1 cellular context compared by ENCODE assay signal in the genomic region with DNA sequence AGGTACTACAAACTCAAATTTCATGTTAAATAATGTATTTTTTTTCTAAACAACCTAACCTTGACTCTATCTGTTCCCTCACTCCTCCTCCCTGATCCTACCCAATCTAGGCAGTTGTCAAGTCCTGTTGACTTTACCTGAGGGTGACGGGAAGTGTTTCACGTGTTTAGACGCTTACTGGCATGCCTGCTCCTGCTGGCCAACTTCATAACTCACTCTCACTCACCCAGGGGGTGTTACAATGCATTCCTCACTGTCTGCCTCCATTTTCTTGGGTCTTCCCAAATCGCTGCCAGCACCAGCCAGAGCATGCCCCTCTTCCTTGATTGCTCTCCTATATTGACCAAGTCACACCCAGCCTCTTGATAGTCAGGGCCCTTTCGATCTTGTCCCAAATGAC.
A peak's percentile ranks its signal among the peaks of the same experiment; 100 is the strongest.
TF ChIP-seq lines count a peak whose summit lies in the region.

No MANE protein-coding gene starts in this region.

TF ChIP-seq in HepG2, 621 proteins besides CTCF, POLR2A, EP300 and RAD21 (continued from another document and continues in another):
- TF ChIP-seq, protein P1, sequence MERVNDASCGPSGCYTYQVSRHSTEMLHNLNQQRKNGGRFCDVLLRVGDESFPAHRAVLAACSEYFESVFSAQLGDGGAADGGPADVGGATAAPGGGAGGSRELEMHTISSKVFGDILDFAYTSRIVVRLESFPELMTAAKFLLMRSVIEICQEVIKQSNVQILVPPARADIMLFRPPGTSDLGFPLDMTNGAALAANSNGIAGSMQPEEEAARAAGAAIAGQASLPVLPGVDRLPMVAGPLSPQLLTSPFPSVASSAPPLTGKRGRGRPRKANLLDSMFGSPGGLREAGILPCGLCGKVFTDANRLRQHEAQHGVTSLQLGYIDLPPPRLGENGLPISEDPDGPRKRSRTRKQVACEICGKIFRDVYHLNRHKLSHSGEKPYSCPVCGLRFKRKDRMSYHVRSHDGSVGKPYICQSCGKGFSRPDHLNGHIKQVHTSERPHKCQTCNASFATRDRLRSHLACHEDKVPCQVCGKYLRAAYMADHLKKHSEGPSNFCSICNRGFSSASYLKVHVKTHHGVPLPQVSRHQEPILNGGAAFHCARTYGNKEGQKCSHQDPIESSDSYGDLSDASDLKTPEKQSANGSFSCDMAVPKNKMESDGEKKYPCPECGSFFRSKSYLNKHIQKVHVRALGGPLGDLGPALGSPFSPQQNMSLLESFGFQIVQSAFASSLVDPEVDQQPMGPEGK (CRISPR knock-in tag; IDR thresholded peaks at IDR 0.05) = peak; percentile 45; the same call in 1 of the 2 replicates
- TF ChIP-seq, protein P2, sequence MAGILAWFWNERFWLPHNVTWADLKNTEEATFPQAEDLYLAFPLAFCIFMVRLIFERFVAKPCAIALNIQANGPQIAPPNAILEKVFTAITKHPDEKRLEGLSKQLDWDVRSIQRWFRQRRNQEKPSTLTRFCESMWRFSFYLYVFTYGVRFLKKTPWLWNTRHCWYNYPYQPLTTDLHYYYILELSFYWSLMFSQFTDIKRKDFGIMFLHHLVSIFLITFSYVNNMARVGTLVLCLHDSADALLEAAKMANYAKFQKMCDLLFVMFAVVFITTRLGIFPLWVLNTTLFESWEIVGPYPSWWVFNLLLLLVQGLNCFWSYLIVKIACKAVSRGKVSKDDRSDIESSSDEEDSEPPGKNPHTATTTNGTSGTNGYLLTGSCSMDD (CRISPR knock-in tag; IDR thresholded peaks at IDR 0.05) = no peak; the same call in 1 of the 2 replicates
- TF ChIP-seq MIXL1 (CRISPR knock-in tag; IDR thresholded peaks at IDR 0.05) (peak; percentile 67; the same call in 1 of the 2 replicates), ZBTB21 (CRISPR knock-in tag; IDR thresholded peaks at IDR 0.05) (peak; percentile 31; the same call in 1 of the 2 replicates), ZNF792 (CRISPR knock-in tag; IDR thresholded peaks at IDR 0.05) (peak; percentile 89), ZNF747 (CRISPR knock-in tag; IDR thresholded peaks at IDR 0.05; ENCODE audit: borderline replicate concordance) (peak; percentile 38; the same call in 1 of the 2 replicates), MAF1 (CRISPR knock-in tag; IDR thresholded peaks at IDR 0.05; ENCODE audit: borderline replicate concordance) (no peak), TEAD2 (CRISPR knock-in tag; IDR thresholded peaks at IDR 0.05) (no peak), RARG (CRISPR knock-in tag; IDR thresholded peaks at IDR 0.05; ENCODE audit: low read depth) (no peak), ZBTB7A (CRISPR knock-in tag; IDR thresholded peaks at IDR 0.05) (peak; percentile 48; the same call in 1 of the 2 replicates), DR1 (CRISPR knock-in tag; IDR thresholded peaks at IDR 0.05) (no peak), SNAI1 (CRISPR knock-in tag; IDR thresholded peaks at IDR 0.05; ENCODE audit: borderline replicate concordance) (no peak), NAIF1 (CRISPR knock-in tag; IDR thresholded peaks at IDR 0.05; ENCODE audit: borderline replicate concordance) (0 out of 2 replicates have a peak, but pooled peaks have one; percentile 18), HOXD1 (CRISPR knock-in tag; IDR thresholded peaks at IDR 0.05) (no peak), ZNF879 (CRISPR knock-in tag; IDR thresholded peaks at IDR 0.05) (no peak), TBL1XR1 (IDR thresholded peaks at IDR 0.05; ENCODE audit: borderline replicate concordance, low read length, partially characterized antibody) (no peak), ZNF766 (CRISPR knock-in tag; IDR thresholded peaks at IDR 0.05; ENCODE audit: borderline replicate concordance) (no peak), ZNF232 (CRISPR knock-in tag; IDR thresholded peaks at IDR 0.05; ENCODE audit: borderline replicate concordance) (0 out of 2 replicates have a peak, but pooled peaks have one; percentile 48), GATAD1 (CRISPR knock-in tag; IDR thresholded peaks at IDR 0.05) (0 out of 2 replicates have a peak, but pooled peaks have one; percentile 63), ZNF17 (CRISPR knock-in tag; IDR thresholded peaks at IDR 0.05) (no peak), ZNF839 (CRISPR knock-in tag; IDR thresholded peaks at IDR 0.05; ENCODE audit: borderline replicate concordance) (no peak), KDM6A (CRISPR knock-in tag; IDR thresholded peaks at IDR 0.05; ENCODE audit: low read depth) (no peak; the same call in 1 of the 2 replicates)
- TF ChIP-seq, protein P3, sequence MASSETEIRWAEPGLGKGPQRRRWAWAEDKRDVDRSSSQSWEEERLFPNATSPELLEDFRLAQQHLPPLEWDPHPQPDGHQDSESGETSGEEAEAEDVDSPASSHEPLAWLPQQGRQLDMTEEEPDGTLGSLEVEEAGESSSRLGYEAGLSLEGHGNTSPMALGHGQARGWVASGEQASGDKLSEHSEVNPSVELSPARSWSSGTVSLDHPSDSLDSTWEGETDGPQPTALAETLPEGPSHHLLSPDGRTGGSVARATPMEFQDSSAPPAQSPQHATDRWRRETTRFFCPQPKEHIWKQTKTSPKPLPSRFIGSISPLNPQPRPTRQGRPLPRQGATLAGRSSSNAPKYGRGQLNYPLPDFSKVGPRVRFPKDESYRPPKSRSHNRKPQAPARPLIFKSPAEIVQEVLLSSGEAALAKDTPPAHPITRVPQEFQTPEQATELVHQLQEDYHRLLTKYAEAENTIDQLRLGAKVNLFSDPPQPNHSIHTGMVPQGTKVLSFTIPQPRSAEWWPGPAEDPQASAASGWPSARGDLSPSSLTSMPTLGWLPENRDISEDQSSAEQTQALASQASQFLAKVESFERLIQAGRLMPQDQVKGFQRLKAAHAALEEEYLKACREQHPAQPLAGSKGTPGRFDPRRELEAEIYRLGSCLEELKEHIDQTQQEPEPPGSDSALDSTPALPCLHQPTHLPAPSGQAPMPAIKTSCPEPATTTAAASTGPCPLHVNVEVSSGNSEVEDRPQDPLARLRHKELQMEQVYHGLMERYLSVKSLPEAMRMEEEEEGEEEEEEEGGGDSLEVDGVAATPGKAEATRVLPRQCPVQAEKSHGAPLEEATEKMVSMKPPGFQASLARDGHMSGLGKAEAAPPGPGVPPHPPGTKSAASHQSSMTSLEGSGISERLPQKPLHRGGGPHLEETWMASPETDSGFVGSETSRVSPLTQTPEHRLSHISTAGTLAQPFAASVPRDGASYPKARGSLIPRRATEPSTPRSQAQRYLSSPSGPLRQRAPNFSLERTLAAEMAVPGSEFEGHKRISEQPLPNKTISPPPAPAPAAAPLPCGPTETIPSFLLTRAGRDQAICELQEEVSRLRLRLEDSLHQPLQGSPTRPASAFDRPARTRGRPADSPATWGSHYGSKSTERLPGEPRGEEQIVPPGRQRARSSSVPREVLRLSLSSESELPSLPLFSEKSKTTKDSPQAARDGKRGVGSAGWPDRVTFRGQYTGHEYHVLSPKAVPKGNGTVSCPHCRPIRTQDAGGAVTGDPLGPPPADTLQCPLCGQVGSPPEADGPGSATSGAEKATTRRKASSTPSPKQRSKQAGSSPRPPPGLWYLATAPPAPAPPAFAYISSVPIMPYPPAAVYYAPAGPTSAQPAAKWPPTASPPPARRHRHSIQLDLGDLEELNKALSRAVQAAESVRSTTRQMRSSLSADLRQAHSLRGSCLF (CRISPR knock-in tag; IDR thresholded peaks at IDR 0.05; ENCODE audit: borderline replicate concordance) = no peak
- TF ChIP-seq, protein P4, sequence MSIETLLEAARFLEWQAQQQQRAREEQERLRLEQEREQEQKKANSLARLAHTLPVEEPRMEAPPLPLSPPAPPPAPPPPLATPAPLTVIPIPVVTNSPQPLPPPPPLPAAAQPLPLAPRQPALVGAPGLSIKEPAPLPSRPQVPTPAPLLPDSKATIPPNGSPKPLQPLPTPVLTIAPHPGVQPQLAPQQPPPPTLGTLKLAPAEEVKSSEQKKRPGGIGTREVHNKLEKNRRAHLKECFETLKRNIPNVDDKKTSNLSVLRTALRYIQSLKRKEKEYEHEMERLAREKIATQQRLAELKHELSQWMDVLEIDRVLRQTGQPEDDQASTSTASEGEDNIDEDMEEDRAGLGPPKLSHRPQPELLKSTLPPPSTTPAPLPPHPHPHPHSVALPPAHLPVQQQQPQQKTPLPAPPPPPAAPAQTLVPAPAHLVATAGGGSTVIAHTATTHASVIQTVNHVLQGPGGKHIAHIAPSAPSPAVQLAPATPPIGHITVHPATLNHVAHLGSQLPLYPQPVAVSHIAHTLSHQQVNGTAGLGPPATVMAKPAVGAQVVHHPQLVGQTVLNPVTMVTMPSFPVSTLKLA (IDR thresholded peaks at IDR 0.05) = 0 out of 2 replicates have a peak, but pooled peaks have one; percentile 14
- TF ChIP-seq, protein P5, sequence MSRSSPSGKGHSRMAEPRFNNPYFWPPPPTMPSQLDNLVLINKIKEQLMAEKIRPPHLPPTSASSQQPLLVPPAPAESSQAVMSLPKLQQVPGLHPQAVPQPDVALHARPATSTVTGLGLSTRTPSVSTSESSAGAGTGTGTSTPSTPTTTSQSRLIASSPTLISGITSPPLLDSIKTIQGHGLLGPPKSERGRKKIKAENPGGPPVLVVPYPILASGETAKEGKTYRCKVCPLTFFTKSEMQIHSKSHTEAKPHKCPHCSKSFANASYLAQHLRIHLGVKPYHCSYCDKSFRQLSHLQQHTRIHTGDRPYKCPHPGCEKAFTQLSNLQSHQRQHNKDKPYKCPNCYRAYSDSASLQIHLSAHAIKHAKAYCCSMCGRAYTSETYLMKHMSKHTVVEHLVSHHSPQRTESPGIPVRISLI (CRISPR knock-in tag; IDR thresholded peaks at IDR 0.05; ENCODE audit: borderline replicate concordance) = 0 out of 2 replicates have a peak, but pooled peaks have one; percentile 13
- TF ChIP-seq, protein P6, sequence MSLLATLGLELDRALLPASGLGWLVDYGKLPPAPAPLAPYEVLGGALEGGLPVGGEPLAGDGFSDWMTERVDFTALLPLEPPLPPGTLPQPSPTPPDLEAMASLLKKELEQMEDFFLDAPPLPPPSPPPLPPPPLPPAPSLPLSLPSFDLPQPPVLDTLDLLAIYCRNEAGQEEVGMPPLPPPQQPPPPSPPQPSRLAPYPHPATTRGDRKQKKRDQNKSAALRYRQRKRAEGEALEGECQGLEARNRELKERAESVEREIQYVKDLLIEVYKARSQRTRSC (CRISPR knock-in tag; IDR thresholded peaks at IDR 0.05; ENCODE audit: low read depth) = no peak
- TF ChIP-seq, protein P7, sequence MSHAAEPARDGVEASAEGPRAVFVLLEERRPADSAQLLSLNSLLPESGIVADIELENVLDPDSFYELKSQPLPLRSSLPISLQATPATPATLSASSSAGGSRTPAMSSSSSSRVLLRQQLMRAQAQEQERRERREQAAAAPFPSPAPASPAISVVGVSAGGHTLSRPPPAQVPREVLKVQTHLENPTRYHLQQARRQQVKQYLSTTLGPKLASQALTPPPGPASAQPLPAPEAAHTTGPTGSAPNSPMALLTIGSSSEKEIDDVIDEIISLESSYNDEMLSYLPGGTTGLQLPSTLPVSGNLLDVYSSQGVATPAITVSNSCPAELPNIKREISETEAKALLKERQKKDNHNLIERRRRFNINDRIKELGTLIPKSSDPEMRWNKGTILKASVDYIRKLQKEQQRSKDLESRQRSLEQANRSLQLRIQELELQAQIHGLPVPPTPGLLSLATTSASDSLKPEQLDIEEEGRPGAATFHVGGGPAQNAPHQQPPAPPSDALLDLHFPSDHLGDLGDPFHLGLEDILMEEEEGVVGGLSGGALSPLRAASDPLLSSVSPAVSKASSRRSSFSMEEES (CRISPR knock-in tag; IDR thresholded peaks at IDR 0.05) = peak; percentile 95
- TF ChIP-seq, protein P8, sequence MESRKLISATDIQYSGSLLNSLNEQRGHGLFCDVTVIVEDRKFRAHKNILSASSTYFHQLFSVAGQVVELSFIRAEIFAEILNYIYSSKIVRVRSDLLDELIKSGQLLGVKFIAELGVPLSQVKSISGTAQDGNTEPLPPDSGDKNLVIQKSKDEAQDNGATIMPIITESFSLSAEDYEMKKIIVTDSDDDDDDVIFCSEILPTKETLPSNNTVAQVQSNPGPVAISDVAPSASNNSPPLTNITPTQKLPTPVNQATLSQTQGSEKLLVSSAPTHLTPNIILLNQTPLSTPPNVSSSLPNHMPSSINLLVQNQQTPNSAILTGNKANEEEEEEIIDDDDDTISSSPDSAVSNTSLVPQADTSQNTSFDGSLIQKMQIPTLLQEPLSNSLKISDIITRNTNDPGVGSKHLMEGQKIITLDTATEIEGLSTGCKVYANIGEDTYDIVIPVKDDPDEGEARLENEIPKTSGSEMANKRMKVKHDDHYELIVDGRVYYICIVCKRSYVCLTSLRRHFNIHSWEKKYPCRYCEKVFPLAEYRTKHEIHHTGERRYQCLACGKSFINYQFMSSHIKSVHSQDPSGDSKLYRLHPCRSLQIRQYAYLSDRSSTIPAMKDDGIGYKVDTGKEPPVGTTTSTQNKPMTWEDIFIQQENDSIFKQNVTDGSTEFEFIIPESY (CRISPR knock-in tag; IDR thresholded peaks at IDR 0.05) = no peak; the same call in 1 of the 2 replicates
- TF ChIP-seq, protein P9, sequence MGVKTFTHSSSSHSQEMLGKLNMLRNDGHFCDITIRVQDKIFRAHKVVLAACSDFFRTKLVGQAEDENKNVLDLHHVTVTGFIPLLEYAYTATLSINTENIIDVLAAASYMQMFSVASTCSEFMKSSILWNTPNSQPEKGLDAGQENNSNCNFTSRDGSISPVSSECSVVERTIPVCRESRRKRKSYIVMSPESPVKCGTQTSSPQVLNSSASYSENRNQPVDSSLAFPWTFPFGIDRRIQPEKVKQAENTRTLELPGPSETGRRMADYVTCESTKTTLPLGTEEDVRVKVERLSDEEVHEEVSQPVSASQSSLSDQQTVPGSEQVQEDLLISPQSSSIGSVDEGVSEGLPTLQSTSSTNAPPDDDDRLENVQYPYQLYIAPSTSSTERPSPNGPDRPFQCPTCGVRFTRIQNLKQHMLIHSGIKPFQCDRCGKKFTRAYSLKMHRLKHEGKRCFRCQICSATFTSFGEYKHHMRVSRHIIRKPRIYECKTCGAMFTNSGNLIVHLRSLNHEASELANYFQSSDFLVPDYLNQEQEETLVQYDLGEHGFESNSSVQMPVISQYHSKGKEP (CRISPR knock-in tag; IDR thresholded peaks at IDR 0.05) = no peak
- TF ChIP-seq, protein P10, sequence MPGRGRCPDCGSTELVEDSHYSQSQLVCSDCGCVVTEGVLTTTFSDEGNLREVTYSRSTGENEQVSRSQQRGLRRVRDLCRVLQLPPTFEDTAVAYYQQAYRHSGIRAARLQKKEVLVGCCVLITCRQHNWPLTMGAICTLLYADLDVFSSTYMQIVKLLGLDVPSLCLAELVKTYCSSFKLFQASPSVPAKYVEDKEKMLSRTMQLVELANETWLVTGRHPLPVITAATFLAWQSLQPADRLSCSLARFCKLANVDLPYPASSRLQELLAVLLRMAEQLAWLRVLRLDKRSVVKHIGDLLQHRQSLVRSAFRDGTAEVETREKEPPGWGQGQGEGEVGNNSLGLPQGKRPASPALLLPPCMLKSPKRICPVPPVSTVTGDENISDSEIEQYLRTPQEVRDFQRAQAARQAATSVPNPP (CRISPR knock-in tag; IDR thresholded peaks at IDR 0.05) = no peak
- TF ChIP-seq, protein P11, sequence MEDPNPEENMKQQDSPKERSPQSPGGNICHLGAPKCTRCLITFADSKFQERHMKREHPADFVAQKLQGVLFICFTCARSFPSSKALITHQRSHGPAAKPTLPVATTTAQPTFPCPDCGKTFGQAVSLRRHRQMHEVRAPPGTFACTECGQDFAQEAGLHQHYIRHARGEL (CRISPR knock-in tag; IDR thresholded peaks at IDR 0.05) = no peak
- TF ChIP-seq, protein P12, sequence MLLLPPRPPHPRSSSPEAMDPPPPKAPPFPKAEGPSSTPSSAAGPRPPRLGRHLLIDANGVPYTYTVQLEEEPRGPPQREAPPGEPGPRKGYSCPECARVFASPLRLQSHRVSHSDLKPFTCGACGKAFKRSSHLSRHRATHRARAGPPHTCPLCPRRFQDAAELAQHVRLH (CRISPR knock-in tag; IDR thresholded peaks at IDR 0.05; ENCODE audit: borderline replicate concordance, low read depth) = 0 out of 2 replicates have a peak, but pooled peaks have one; percentile 74
- TF ChIP-seq, protein P13, sequence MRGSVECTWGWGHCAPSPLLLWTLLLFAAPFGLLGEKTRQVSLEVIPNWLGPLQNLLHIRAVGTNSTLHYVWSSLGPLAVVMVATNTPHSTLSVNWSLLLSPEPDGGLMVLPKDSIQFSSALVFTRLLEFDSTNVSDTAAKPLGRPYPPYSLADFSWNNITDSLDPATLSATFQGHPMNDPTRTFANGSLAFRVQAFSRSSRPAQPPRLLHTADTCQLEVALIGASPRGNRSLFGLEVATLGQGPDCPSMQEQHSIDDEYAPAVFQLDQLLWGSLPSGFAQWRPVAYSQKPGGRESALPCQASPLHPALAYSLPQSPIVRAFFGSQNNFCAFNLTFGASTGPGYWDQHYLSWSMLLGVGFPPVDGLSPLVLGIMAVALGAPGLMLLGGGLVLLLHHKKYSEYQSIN (CRISPR knock-in tag; IDR thresholded peaks at IDR 0.05; ENCODE audit: borderline replicate concordance) = no peak
